ENCODE assay signal across 8 cellular contexts in the genomic region with DNA sequence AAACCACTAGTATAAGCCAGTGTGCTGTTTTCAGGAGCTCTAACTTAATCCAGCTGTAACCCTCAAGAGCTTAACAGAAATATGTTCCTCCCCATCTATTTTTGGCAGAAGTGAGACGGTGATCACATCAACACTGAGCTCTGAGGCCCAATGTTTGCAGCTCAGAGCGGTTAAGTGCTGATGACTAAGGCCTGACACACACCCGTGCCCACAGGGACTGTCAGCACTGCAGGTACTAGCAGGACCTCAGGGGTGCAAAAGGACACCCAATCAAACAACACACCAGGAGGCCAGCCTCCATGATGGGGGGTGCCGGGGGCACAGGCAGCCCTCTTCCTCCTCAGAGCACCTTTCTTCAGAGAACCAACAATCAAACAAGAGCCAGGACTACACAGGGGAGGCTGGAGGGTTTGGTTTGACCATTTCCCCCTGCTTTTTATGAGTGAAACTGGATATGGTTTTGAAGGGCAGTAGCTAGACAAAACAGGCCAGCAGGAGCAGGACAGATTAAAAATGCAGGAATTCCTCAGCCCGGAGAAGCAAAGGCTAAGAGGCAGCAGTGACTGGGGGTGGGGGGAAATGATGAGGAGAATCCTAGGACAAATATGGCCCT.
DNase-seq lines count a peak whose midpoint lies in the region; ATAC-seq and TF ChIP-seq lines count a peak whose summit lies in the region.

No MANE protein-coding gene starts in this region.

- no peaks in the 10 kb centered on the region for H3K9me3 Mint-ChIP-seq in HFFc6
- no peaks in the 10 kb centered on the region for H3K9me3 Mint-ChIP-seq in memory B cell

- H3K4me3 Mint-ChIP-seq in HFFc6 (peak overlapping the region; percentile 83), memory B cell (peak overlapping the region; percentile 69)

- in situ Hi-C loops in GM13976 (cut with MboI; ENCODE audit: low sequenced_read_pairs, unreplicated experiment) (loop anchor here (10.0 kb wide), 1 partner anchor 56 kb away; no protein-coding TSS in a partner anchor), G401 (cut with HindIII; ENCODE audit: low sequenced_read_pairs) (no loop called here)

- DNase-seq in GM13976 (ENCODE audit: low spot score) (peak; percentile 87), HFFc6 (peak; percentile 95), NAMALWA (ENCODE audit: low spot score) (peak; percentile 91), dedifferentiated amniotic fluid mesenchymal stem cell (ENCODE audit: extremely low spot score) (peak; percentile 92), memory B cell (ENCODE audit: low spot score in 2 of 2) (peak in 1 of 2 donors; percentile 30), G401 (ENCODE audit: low spot score) (no peak)
- peak; percentile 87 for DNase-seq in activated CD4-positive, alpha-beta T cell treated with anti-CD3 and anti-CD28 coated beads for 48 hours
- DNase-seq in stimulated activated CD8-positive, alpha-beta memory T cell treated with anti-CD3 and anti-CD28 coated beads, Interleukin-2, amount 100 ng/mL, for 1 hour (ENCODE audit: low read depth in 2 of 2): peak; percentile 55 to 60

- H3K36me3 Mint-ChIP-seq in HFFc6 (ENCODE audit: low read depth) (peaks cover 9% of the 10 kb centered on the region; the same call in 1 of the 2 replicates), memory B cell (peaks cover 7% of the 10 kb centered on the region)

- peaks cover 2% of the 10 kb centered on the region for H3K27me3 Mint-ChIP-seq in HFFc6 (ENCODE audit: insufficient read depth)
- no peaks in the 10 kb centered on the region for H3K27me3 Mint-ChIP-seq in memory B cell

- H3K27ac Mint-ChIP-seq in HFFc6 (peak overlapping the region; percentile 92), memory B cell (peak overlapping the region; percentile 97)

- ATAC-seq in memory B cell (ENCODE audit: low read depth): peak; percentile 67

- TF ChIP-seq CTCF in GM13976 (IDR thresholded peaks at IDR 0.05; ENCODE audit: borderline replicate concordance, control extremely low read depth, extremely low read depth, insufficient read depth, missing control alignments) (no peak), HFFc6 (IDR thresholded peaks at IDR 0.05) (no peak)

- H3K4me1 Mint-ChIP-seq in HFFc6 (ENCODE audit: low read depth) (peaks cover 65% of the 10 kb centered on the region), memory B cell (peaks cover 74% of the 10 kb centered on the region)
